8 cellular contexts compared by ENCODE assay signal in the genomic region with DNA sequence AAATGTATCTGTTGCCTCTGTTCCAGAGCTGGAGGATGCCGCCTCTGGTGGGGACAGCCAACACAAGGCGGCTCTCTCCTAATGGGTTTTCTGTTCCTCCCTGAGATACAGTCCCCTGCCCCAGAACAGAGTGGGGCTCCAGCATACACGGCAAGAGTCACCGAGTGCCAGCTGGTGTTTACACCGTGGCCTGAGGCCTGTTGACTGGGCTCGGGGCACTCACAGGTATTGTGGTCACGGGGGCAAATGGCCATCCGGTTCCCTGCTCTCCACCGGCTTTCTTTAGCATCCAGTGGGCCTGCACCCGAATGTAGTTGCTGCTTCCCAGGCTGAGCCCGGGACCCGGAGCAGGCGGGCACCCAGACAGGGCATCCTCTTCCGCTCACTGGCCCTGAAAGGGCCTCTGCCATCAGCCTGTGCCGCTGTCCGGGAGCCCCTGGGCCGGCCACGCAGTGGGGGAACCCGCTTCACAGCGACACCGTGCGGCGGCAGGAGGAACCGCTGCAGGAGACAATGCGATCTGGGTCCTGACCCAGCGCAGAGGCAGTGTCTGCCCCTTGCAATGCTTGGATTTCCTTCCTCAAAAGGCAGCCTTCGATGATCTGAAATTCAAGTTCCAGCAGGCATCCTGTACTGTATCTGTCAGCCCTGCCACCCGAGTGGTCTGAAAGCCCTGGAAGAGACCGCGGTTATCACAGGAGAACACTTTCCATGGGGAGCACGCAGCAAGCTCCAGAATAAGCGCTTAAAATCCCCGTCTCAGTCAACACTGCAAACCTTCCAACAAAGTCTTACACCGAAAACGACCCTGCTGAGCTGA. TPM values are rescaled to one million over a fixed set of nuclear protein-coding genes. Genes with fewer than 3 reads are reported as not detected.
DNase-seq lines count a peak whose midpoint lies in the region; TF ChIP-seq lines count a peak whose summit lies in the region.

No MANE protein-coding gene starts in this region.

- peak; percentile 92 for TF ChIP-seq CTCF in colonic mucosa (IDR thresholded peaks at IDR 0.05)

- no peak overlapping the region for H3K4me3 ChIP-seq in colonic mucosa

- H3K4me1 ChIP-seq in colonic mucosa, result no peaks in the 10 kb centered on the region

- no peaks in the 10 kb centered on the region for H3K9me3 ChIP-seq in colonic mucosa

- H3K9ac ChIP-seq in colonic mucosa (ENCODE audit: low read depth in 2 of 2, low read length in 2 of 2), result no peak overlapping the region

- intact Hi-C loops in colonic mucosa (cut with DNase I), result no loop called here

- no peaks in the 10 kb centered on the region for H3K36me3 ChIP-seq in colonic mucosa

- H3K27me3 ChIP-seq in colonic mucosa, result no peaks in the 10 kb centered on the region

- DNase-seq in ELR (ENCODE audit: low read depth) (peak; percentile 52), M059J (ENCODE audit: low read depth) (peak; percentile 20), colonic mucosa (peak; percentile 63), lung microvascular endothelial cell (ENCODE audit: low read depth in 2 of 2) (peak; percentile 45 to 64), NCI-H446 treated with DMSO at 0.1 percent for 48 hours (lab: John Stamatoyannopoulos, UW) (no peak), NCI-H2029 (lab: John Stamatoyannopoulos, UW) (no peak)
- DNase-seq in activated CD4-positive, alpha-beta T cell treated with anti-CD3 and anti-CD28 coated beads, Interleukin-2, amount 50 U/mL, for 1 hour, result peak; percentile 62
- peak; percentile 47 to 48 for DNase-seq in stimulated activated CD8-positive, alpha-beta memory T cell treated with anti-CD3 and anti-CD28 coated beads, Interleukin-2, amount 100 ng/mL, for 48 hours (ENCODE audit: low read depth in 2 of 2)

- no peak overlapping the region for H3K27ac ChIP-seq in colonic mucosa

RNA-seq across cellular contexts. Expression of gene KRTAP5-5, which starts 0.9 kb away (rescaled TPM):
- total RNA-seq in M059J (2014; rRNA removed; shearing (Covaris generic)), result not detected in 2 replicates
- total RNA-seq in colonic mucosa (not detected), lung microvascular endothelial cell (not detected in 2 replicates)

RNA-seq across cellular contexts. Expression of gene KRTAP5-4, which starts 6.8 kb away (rescaled TPM):
- not detected in 2 replicates for total RNA-seq in M059J (2014; rRNA removed; shearing (Covaris generic))
- not detected for total RNA-seq in colonic mucosa
- total RNA-seq in lung microvascular endothelial cell, result not detected in 2 replicates

RNA-seq across cellular contexts. Expression of gene KRTAP5-3, which starts 20.5 kb away (rescaled TPM):
- total RNA-seq in M059J (2014; rRNA removed; shearing (Covaris generic)), result not detected in 2 replicates
- not detected for total RNA-seq in colonic mucosa
- total RNA-seq in lung microvascular endothelial cell, result not detected in 2 replicates

RNA-seq across cellular contexts. Expression of gene KRTAP5-2, which starts 30.6 kb away (rescaled TPM):
- total RNA-seq in M059J (2014; rRNA removed; shearing (Covaris generic)), result not detected in 2 replicates
- total RNA-seq in colonic mucosa, result not detected
- not detected in 2 replicates for total RNA-seq in lung microvascular endothelial cell

RNA-seq across cellular contexts. Expression of gene KRTAP5-1, which starts 43.6 kb away (rescaled TPM):
- not detected in 2 replicates for total RNA-seq in M059J (2014; rRNA removed; shearing (Covaris generic))
- not detected for total RNA-seq in colonic mucosa
- not detected in 2 replicates for total RNA-seq in lung microvascular endothelial cell

Comparison
In these comparisons a context has a peak if more than half of its experiments do, and no peak if none do; other contexts are left out.
1. DNase-seq: peak in ELR (single experiment), M059J (single experiment), activated CD4-positive, alpha-beta T cell treated with anti-CD3 and anti-CD28 coated beads, Interleukin-2, amount 50 U/mL, for 1 hour (single experiment), colonic mucosa (single experiment), lung microvascular endothelial cell (2 of 2) and stimulated activated CD8-positive, alpha-beta memory T cell treated with anti-CD3 and anti-CD28 coated beads, Interleukin-2, amount 100 ng/mL, for 48 hours (2 of 2); none in NCI-H446 treated with DMSO at 0.1 percent for 48 hours (single experiment) and NCI-H2029 (single experiment).